8 cellular contexts compared by ENCODE assay signal in genomic region chr10:97291357-97292096, GRCh38. TPM values are rescaled to one million over a fixed set of nuclear protein-coding genes. Genes with fewer than 3 reads are reported as not detected.
DNase-seq lines count a peak whose midpoint lies in the region; ATAC-seq and TF ChIP-seq lines count a peak whose summit lies in the region.

No MANE protein-coding gene starts in this region.

- peak overlapping the region in 1 of 2 experiments; percentile 81 for H3K18ac ChIP-seq in mesenchymal stem cell (ENCODE audit: low read depth in 1 of 2, low read length in 2 of 2)

- H3K14ac ChIP-seq in mesenchymal stem cell (ENCODE audit: low read length in 2 of 2), result no peak overlapping the region

- peak overlapping the region; percentile 64 for H2AFZ ChIP-seq in mesenchymal stem cell (ENCODE audit: low read depth, low read length)

- H2BK120ac ChIP-seq in mesenchymal stem cell (ENCODE audit: low read depth, low read length), result no peak overlapping the region

- H3K27me3 ChIP-seq in mesenchymal stem cell (ENCODE audit: control insufficient read depth in 1 of 2, insufficient read depth in 1 of 2, low read length in 2 of 2), result no peaks in the 10 kb centered on the region

- no peak overlapping the region for H3K23ac ChIP-seq in mesenchymal stem cell (ENCODE audit: low read length in 2 of 2)

- H3K4me1 ChIP-seq in mesenchymal stem cell (ENCODE audit: control insufficient read depth, insufficient read depth, low read depth, low read length), result peaks cover 3% of the 10 kb centered on the region

- H3K27ac ChIP-seq in C4-2B, result peak overlapping the region; percentile 93
- H3K27ac ChIP-seq in mesenchymal stem cell (ENCODE audit: low read length, poor library complexity, severe bottlenecking), result peak overlapping the region; percentile 91

- no peak overlapping the region for H2AK5ac ChIP-seq in mesenchymal stem cell (ENCODE audit: low read length, severe bottlenecking)

- H4K91ac ChIP-seq in mesenchymal stem cell (ENCODE audit: low read length), result no peak overlapping the region

- H3K36me3 ChIP-seq in mesenchymal stem cell (ENCODE audit: control insufficient read depth in 1 of 2, insufficient read depth in 2 of 2, low read depth in 1 of 2, low read length in 2 of 2), result no peaks in the 10 kb centered on the region

- no peak overlapping the region for H2BK12ac ChIP-seq in mesenchymal stem cell (ENCODE audit: low read length in 2 of 2)

- peak overlapping the region; percentile 90 for H3K9ac ChIP-seq in mesenchymal stem cell (ENCODE audit: low read length)

- H4K8ac ChIP-seq in mesenchymal stem cell (ENCODE audit: low read length), result peak overlapping the region; percentile 37

- no peaks in the 10 kb centered on the region for H3K9me3 ChIP-seq in mesenchymal stem cell (ENCODE audit: control insufficient read depth, low read length)

- H3K4me3 ChIP-seq in LNCaP clone FGC (ENCODE audit: low read depth, low read length) (peak overlapping the region; percentile 83), mesenchymal stem cell (ENCODE audit: insufficient read depth in 1 of 2, low read depth in 1 of 2, low read length in 2 of 2) (peak overlapping the region in 1 of 2 experiments; percentile 89)

- no peak overlapping the region for H2BK5ac ChIP-seq in mesenchymal stem cell (ENCODE audit: low read depth, low read length, poor library complexity, severe bottlenecking)

- H3K4me2 ChIP-seq in mesenchymal stem cell (ENCODE audit: low read length, poor library complexity, severe bottlenecking), result peak overlapping the region; percentile 77

- peaks cover 15% of the 10 kb centered on the region for H3K79me1 ChIP-seq in mesenchymal stem cell (replicated peaks; ENCODE audit: low read length, poor library complexity, severe bottlenecking)

- WGBS in mesenchymal stem cell, result 71% methylated on average over 24 of the region's 25 CpGs

- ATAC-seq in GM18861 (IDR thresholded peaks at IDR 0.05; ENCODE audit: unreplicated experiment), result no peak

- TF ChIP-seq CTCF in C4-2B (conservative IDR thresholded peaks at IDR 0.05), result no peak
- no peak for TF ChIP-seq CTCF in LNCaP clone FGC (IDR thresholded peaks at IDR 0.05; ENCODE audit: control insufficient read depth, extremely low read depth, insufficient read depth)

- H2BK15ac ChIP-seq in mesenchymal stem cell (ENCODE audit: low read depth, poor library complexity, severe bottlenecking), result no peak overlapping the region

- DNase-seq in LNCaP clone FGC (ENCODE audit: low read depth), result no peak
- DNase-seq in cerebellum (ENCODE audit: low spot score), result peak; percentile 7
- no peak for DNase-seq in mesenchymal stem cell
- no peak for DNase-seq in T1000 (lab: John Stamatoyannopoulos, UW)
- DNase-seq in DMS 273 treated with DMSO at 0.1 percent for 48 hours (lab: John Stamatoyannopoulos, UW), result no peak
- no peak for DNase-seq in SIG-M5 (lab: John Stamatoyannopoulos, UW)

- peak overlapping the region; percentile 15 to 30 for H3K4ac ChIP-seq in mesenchymal stem cell (ENCODE audit: low read depth in 1 of 2, low read length in 2 of 2)

RNA-seq across cellular contexts. Expression of gene ARHGAP19, which starts 0.9 kb away (rescaled TPM):
- 14.1 TPM for total RNA-seq in cerebellum
- 6.8 TPM for polyA plus RNA-seq in mesenchymal stem cell (2013, experiment 1 of 2)
- polyA plus RNA-seq in mesenchymal stem cell (2013, experiment 2 of 2), result 6.5 TPM

RNA-seq across cellular contexts. Expression of gene FRAT1, which starts 27.5 kb away (rescaled TPM):
- total RNA-seq in cerebellum, result 2.6 TPM
- 0.88 TPM for polyA plus RNA-seq in mesenchymal stem cell (2013, experiment 1 of 2)
- 0.79 TPM for polyA plus RNA-seq in mesenchymal stem cell (2013, experiment 2 of 2)

RNA-seq across cellular contexts. Expression of gene FRAT2, which starts 43.0 kb away (rescaled TPM):
- 7.5 TPM for total RNA-seq in cerebellum
- 4.1 TPM for polyA plus RNA-seq in mesenchymal stem cell (2013, experiment 1 of 2)
- 4.2 TPM for polyA plus RNA-seq in mesenchymal stem cell (2013, experiment 2 of 2)
